13 cellular contexts compared by ENCODE assay signal in the genomic region with DNA sequence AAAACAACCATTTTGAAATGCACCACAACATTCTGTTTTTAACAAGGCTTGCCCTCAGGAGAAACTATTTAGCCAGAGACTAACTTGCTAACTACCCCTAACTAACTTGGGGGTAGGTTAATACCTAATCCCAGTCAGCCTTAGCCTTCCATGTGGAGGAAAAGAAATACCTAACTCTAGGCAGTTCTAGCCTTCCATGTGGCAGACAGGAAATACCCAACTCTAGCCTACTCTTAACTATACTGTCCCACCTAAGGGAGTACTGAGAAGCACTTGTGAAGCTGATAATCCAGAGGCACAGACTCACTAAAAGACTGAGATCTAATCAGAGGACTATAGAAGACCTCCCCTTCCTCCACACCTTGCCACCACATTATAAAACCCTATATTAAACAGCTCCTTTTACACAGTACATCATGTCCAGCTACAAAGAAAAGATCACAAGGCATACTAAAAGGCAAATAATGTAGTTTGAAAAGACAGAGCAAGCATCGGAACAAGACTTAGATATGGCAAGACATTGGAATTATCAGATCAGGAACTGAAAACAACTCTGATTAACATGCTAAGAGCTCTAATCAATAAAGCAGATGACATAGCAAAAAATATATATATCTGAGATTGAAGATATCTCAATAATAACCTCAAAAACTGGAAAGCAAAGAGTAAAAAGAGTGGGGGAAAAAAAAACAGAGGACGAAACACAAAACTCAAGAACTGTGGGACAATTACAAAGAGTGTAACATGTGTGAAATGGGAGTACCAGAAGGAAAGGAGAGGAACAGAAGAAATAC. TPM values are rescaled to one million over a fixed set of nuclear protein-coding genes. Genes with fewer than 3 reads are reported as not detected.
A peak's percentile ranks its signal among the peaks of the same experiment; 100 is the strongest.
DNase-seq lines count a peak whose midpoint lies in the region; ATAC-seq, FAIRE-seq and TF ChIP-seq lines count a peak whose summit lies in the region.
"Had no signal": no experiment of that assay in that cellular context is flagged by ENCODE, and none has a peak within 500 bp of the region (broad histone marks: within the 10 kb centered on the region; RNA-seq: fewer than 3 reads in every experiment).

No MANE protein-coding gene starts in this region.

- H3K79me1 ChIP-seq in mesenchymal stem cell (replicated peaks; ENCODE audit: low read length, poor library complexity, severe bottlenecking): peaks cover 2% of the 10 kb centered on the region

- no peak overlapping the region for H4K8ac ChIP-seq in mesenchymal stem cell (ENCODE audit: low read length)

- H3K36me3 ChIP-seq in mesenchymal stem cell (ENCODE audit: control insufficient read depth in 1 of 2, insufficient read depth in 2 of 2, low read depth in 1 of 2, low read length in 2 of 2) (peaks cover 0 to 5% of the 10 kb centered on the region in 2 experiments), transverse colon (no peaks in the 10 kb centered on the region)
- H3K36me3 ChIP-seq: brain microvascular endothelial cell had no signal

- no peaks in the 10 kb centered on the region for H3K27me3 ChIP-seq in CD4-positive, alpha-beta T cell (ENCODE audit: control insufficient read depth, insufficient read depth, low read length)
- H3K27me3 ChIP-seq in mesenchymal stem cell (ENCODE audit: control insufficient read depth in 1 of 2, insufficient read depth in 1 of 2, low read length in 2 of 2) (no peaks in the 10 kb centered on the region), transverse colon (no peaks in the 10 kb centered on the region)
- H3K27me3 ChIP-seq: brain microvascular endothelial cell had no signal

- H3K36me3 Mint-ChIP-seq in CD4-positive, alpha-beta T cell (ENCODE audit: low read depth): peaks cover 10% of the 10 kb centered on the region
- peaks cover 13% of the 10 kb centered on the region for H3K36me3 Mint-ChIP-seq in T-cell

- H3K14ac ChIP-seq in mesenchymal stem cell (ENCODE audit: low read length in 2 of 2): no peak overlapping the region

- H3K4me1 ChIP-seq in mesenchymal stem cell (ENCODE audit: control insufficient read depth, insufficient read depth, low read depth, low read length) (peaks cover 10% of the 10 kb centered on the region), transverse colon (peaks cover 0 to 23% (median 11%) of the 10 kb centered on the region in 4 donors)

- H3K4me1 Mint-ChIP-seq in CD4-positive, alpha-beta T cell (ENCODE audit: low read depth): peaks cover 95% of the 10 kb centered on the region
- peaks cover 92 to 94% (median 93%) of the 10 kb centered on the region in 3 donors for H3K4me1 Mint-ChIP-seq in T-cell

- no peak overlapping the region for H3K27ac ChIP-seq in CD4-positive, alpha-beta T cell (ENCODE audit: low read depth, low read length)
- H3K27ac ChIP-seq in mesenchymal stem cell (ENCODE audit: low read length, poor library complexity, severe bottlenecking) (peak overlapping the region; percentile 75), transverse colon (no peak overlapping the region)
- H3K27ac ChIP-seq: brain microvascular endothelial cell had no signal

- no peak for DNase-seq in CD4-positive, alpha-beta T cell
- no peak for DNase-seq in GM19239 (ENCODE audit: insufficient read length, low spot score)
- DNase-seq in T-cell: no peak
- no peak for DNase-seq in mesenchymal stem cell
- no peak for DNase-seq in cerebellar cortex (ENCODE audit: low spot score)
- no peak for DNase-seq in transverse colon
- no peak for DNase-seq in activated effector memory CD4-positive, alpha-beta T cell treated with anti-CD3 and anti-CD28 coated beads, Interleukin-2, amount 50 U/mL, for 16 hours
- no peak for DNase-seq in DMS114 treated with DMSO at 0.1 percent for 48 hours (lab: John Stamatoyannopoulos, UW; ENCODE audit: unreplicated experiment)
- DNase-seq: brain microvascular endothelial cell; effector CD8-positive, alpha-beta T cell; posterior cingulate gyrus; SHP77 had no signal

- H3K23ac ChIP-seq in mesenchymal stem cell (ENCODE audit: low read length in 2 of 2): no peak overlapping the region

- no peak overlapping the region for H3K4ac ChIP-seq in mesenchymal stem cell (ENCODE audit: low read depth in 1 of 2, low read length in 2 of 2)

- H3K4me2 ChIP-seq in mesenchymal stem cell (ENCODE audit: low read length, poor library complexity, severe bottlenecking): no peak overlapping the region

- peak overlapping the region; percentile 2 for H3K4me3 Mint-ChIP-seq in CD4-positive, alpha-beta T cell
- peak overlapping the region in 2 of 3 donors; percentile 39 to 83 for H3K4me3 Mint-ChIP-seq in T-cell

- H2BK12ac ChIP-seq in mesenchymal stem cell (ENCODE audit: low read length in 2 of 2): no peak overlapping the region

- no peaks in the 10 kb centered on the region for H3K9me3 ChIP-seq in CD4-positive, alpha-beta T cell (ENCODE audit: control insufficient read depth, low read length)
- H3K9me3 ChIP-seq in mesenchymal stem cell (ENCODE audit: control insufficient read depth, low read length) (no peaks in the 10 kb centered on the region), transverse colon (no peaks in the 10 kb centered on the region)

- peaks cover 2% of the 10 kb centered on the region for H3K9me3 Mint-ChIP-seq in CD4-positive, alpha-beta T cell
- peaks cover 0 to 6% (median 0%) of the 10 kb centered on the region in 3 donors for H3K9me3 Mint-ChIP-seq in T-cell

- H2BK15ac ChIP-seq in mesenchymal stem cell (ENCODE audit: low read depth, poor library complexity, severe bottlenecking): no peak overlapping the region

- FAIRE-seq in GM19239 (lab: Jason Lieb, UNC): peak; percentile 52
- FAIRE-seq: frontal cortex had no signal

- no peak overlapping the region for H3K4me3 ChIP-seq in mesenchymal stem cell (ENCODE audit: insufficient read depth in 1 of 2, low read depth in 1 of 2, low read length in 2 of 2)
- H3K4me3 ChIP-seq in transverse colon: no peak overlapping the region

- POLR2A ChIA-PET in CD4-positive, alpha-beta T cell (lab: Charles Lee): interaction anchor here (1.1 to 3.2 kb wide), 2 partner anchors 32 to 52 kb away, joined by 3 to 18 read pairs; a partner anchor contains a TSS
- POLR2A ChIA-PET in T-cell (lab: Charles Lee): no interaction called here

- no peak overlapping the region for H2BK5ac ChIP-seq in mesenchymal stem cell (ENCODE audit: low read depth, low read length, poor library complexity, severe bottlenecking)

- no peak overlapping the region for H3K9ac ChIP-seq in mesenchymal stem cell (ENCODE audit: low read length)

- no peaks in the 10 kb centered on the region for H3K27me3 Mint-ChIP-seq in CD4-positive, alpha-beta T cell
- H3K27me3 Mint-ChIP-seq in T-cell: no peaks in the 10 kb centered on the region

- ATAC-seq in CD4-positive, alpha-beta T cell (ENCODE audit: poor library complexity): no peak
- ATAC-seq in T-cell (replicated peaks in 1 of 4): no peak

- CTCF ChIA-PET in CD4-positive, alpha-beta T cell (lab: Charles Lee): interaction anchor here (0.7 kb wide), 1 partner anchor 132 kb away, joined by 3 read pairs; no protein-coding TSS in a partner anchor
- CTCF ChIA-PET in T-cell (lab: Charles Lee): interaction anchor here in 1 of 2 donors (0.5 to 1.4 kb wide), 4 partner anchors 23 to 1658 kb away, joined by 3 read pairs; no protein-coding TSS in a partner anchor

- no peak overlapping the region for H2BK120ac ChIP-seq in mesenchymal stem cell (ENCODE audit: low read depth, low read length)

- H2AK5ac ChIP-seq in mesenchymal stem cell (ENCODE audit: low read length, severe bottlenecking): peak overlapping the region; percentile 6

- H3K27ac Mint-ChIP-seq in CD4-positive, alpha-beta T cell: peak overlapping the region; percentile 80
- H3K27ac Mint-ChIP-seq in T-cell: peak overlapping the region; percentile 1 to 20

- no CpG with 5 or more reads among the region's 2 CpGs for WGBS in mesenchymal stem cell
- 96 to 100% methylated on average over 2 of the region's 2 CpGs for WGBS in transverse colon (ENCODE audit: low coverage in 1 of 2), 2 donors

- no peak for TF ChIP-seq EP300 in transverse colon (IDR thresholded peaks at IDR 0.05; ENCODE audit: low read depth)

- H4K91ac ChIP-seq in mesenchymal stem cell (ENCODE audit: low read length): no peak overlapping the region

- TF ChIP-seq POLR2A in transverse colon (IDR thresholded peaks at IDR 0.05): no peak

- TF ChIP-seq CTCF in CD4-positive, alpha-beta T cell (IDR thresholded peaks at IDR 0.05): no peak
- no peak for TF ChIP-seq CTCF in transverse colon (IDR thresholded peaks at IDR 0.05)

- intact Hi-C loops in CD4-positive, alpha-beta T cell (cut with DNase I, micrococcal nuclease): loop anchor here (2.0 to 10.0 kb wide), 3 partner anchors 15 to 49 kb away; no protein-coding TSS in a partner anchor
- intact Hi-C loops in transverse colon (cut with DNase I; ENCODE audit: low total_unique reads): no loop called here

- in situ Hi-C loops in transverse colon (cut with MboI; ENCODE audit: low pct_ligation_motif_present in 1 of 4, low pct_unique_long_range_greater_than_20kb in 1 of 4, low sequenced_read_pairs in 3 of 4): no loop called here

- no peak overlapping the region for H2AFZ ChIP-seq in mesenchymal stem cell (ENCODE audit: low read depth, low read length)

- no peak overlapping the region for H3K18ac ChIP-seq in mesenchymal stem cell (ENCODE audit: low read depth in 1 of 2, low read length in 2 of 2)

RNA-seq across cellular contexts. Expression of a gene that starts 52.2 kb away (rescaled TPM):
- 10 to 100 TPM; 86.1 to 87.7 TPM for total RNA-seq in CD4-positive, alpha-beta T cell
- total RNA-seq in T-cell: 100 to 1,000 TPM in 4 of 5 donors, 10 to 100 TPM in 1; 86.3 to 143 (median 111) TPM
- 6.3 TPM for polyA plus RNA-seq in mesenchymal stem cell (2013, experiment 1 of 2)
- polyA plus RNA-seq in mesenchymal stem cell (2013, experiment 2 of 2): 6.6 TPM
- total RNA-seq in transverse colon: 100 to 1,000 TPM; 477 to 645 (median 545) TPM
